Comparison of ENCODE assay signal across 8 cellular contexts in genomic region chr5:31638748-31639418, GRCh38. TPM values are rescaled to one million over a fixed set of nuclear protein-coding genes. Genes with fewer than 3 reads are reported as not detected.
DNase-seq lines count a peak whose midpoint lies in the region; ATAC-seq and TF ChIP-seq lines count a peak whose summit lies in the region.

Gene PDZD2 (plus strand): TSS chr5:31639131.

- ATAC-seq in GM18909 (IDR thresholded peaks at IDR 0.05; ENCODE audit: poor library complexity, unreplicated experiment) (peak; percentile 81), HG03175 (IDR thresholded peaks at IDR 0.05; ENCODE audit: unreplicated experiment) (peak; percentile 83)

- TF ChIP-seq POLR2A in lower leg skin (IDR thresholded peaks at IDR 0.05): no peak

- WGBS in lower leg skin, 2 donors: 0 to 1% methylated on average over 14 to 49 of the region's 70 CpGs

- intact Hi-C loops in lower leg skin (cut with DNase I; ENCODE audit: low total_unique reads): no loop called here

- peak within 1 kb of the TSS; percentile 45 for H3K4me3 ChIP-seq in lower leg skin (ENCODE audit: low read depth, poor library complexity, severe bottlenecking)

- TF ChIP-seq CTCF in lower leg skin (IDR thresholded peaks at IDR 0.05): no peak

- DNase-seq in AG08395 (ENCODE audit: low spot score): peak; percentile 71
- DNase-seq in NCI-H510A treated with DMSO at 0.1 percent for 48 hours (lab: John Stamatoyannopoulos, UW): peak; percentile 84
- DNase-seq in activated CD4-positive, alpha-beta T cell treated with anti-CD3 and anti-CD28 coated beads, Interleukin-2, amount 50 U/mL, for 1 hour: peak; percentile 60
- DNase-seq in dermis microvascular lymphatic vessel endothelial cell (ENCODE audit: low read depth in 2 of 2): peak; percentile 22 to 76
- DNase-seq in lower leg skin (ENCODE audit: low spot score in 2 of 2): peak; percentile 31 to 90
- peak; percentile 42 to 76 for DNase-seq in stimulated activated CD4-positive, alpha-beta T cell treated with anti-CD3 and anti-CD28 coated beads, Interleukin-4, amount 100 ng/mL, for 48 hours (ENCODE audit: low read depth in 2 of 2)

RNA-seq across cellular contexts. Expression of gene PDZD2, which starts in this region (rescaled TPM):
- total RNA-seq in dermis microvascular lymphatic vessel endothelial cell: 1.2 and 1.4 TPM in 2 replicates
- total RNA-seq in lower leg skin: 100 to 1,000 TPM; 102 to 150 (median 116) TPM

Comparison
In these comparisons a context has a peak if more than half of its experiments do, and no peak if none do; other contexts are left out.
1. Peak in every context shown above with its lines: DNase-seq, ATAC-seq and H3K4me3 ChIP-seq.
2. RNA of gene PDZD2 (total RNA-seq): 102 to 150 TPM in lower leg skin; 1.2 to 1.4 TPM in dermis microvascular lymphatic vessel endothelial cell; every median in the first group is over 10 times any median in the second.